ENCODE assay signal across 1 cellular context in the genomic region with DNA sequence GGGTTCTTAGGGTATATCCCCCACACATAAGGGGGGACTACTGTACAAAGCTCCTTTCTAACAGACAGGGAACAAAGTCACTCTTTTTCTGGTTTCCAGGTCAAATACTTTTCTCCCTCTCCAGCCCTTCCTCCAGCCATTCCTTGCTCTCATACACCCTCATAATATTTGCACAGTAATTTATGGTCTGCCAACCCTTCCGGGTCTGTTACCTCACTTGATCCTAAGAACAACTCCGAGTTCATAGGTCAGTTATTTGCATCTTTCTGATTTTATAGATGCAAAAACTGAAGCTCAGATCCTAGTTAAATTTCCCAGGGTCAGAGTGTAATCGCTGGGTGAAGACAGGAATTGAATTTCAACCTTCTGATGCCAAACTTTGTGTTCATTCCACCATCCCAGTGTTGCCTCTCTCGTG.
TF ChIP-seq lines count a peak whose summit lies in the region.

No MANE protein-coding gene starts in this region.

TF ChIP-seq in HepG2, 621 proteins besides CTCF, POLR2A, EP300 and RAD21 (continues in another document):
- no peak for TF ChIP-seq ZNF850 (CRISPR knock-in tag; conservative IDR thresholded peaks at IDR 0.05)
- no peak for TF ChIP-seq ZNF83 (CRISPR knock-in tag; IDR thresholded peaks at IDR 0.05; ENCODE audit: borderline replicate concordance)
- no peak for TF ChIP-seq SMARCE1 (IDR thresholded peaks at IDR 0.05; ENCODE audit: borderline replicate concordance)
- peak in 1 of 2 experiments; percentile 38; a peak in 1 of 4 replicates for TF ChIP-seq NR2F1 (CRISPR knock-in tag; IDR thresholded peaks at IDR 0.05)
- TF ChIP-seq ZNF260 (CRISPR knock-in tag; IDR thresholded peaks at IDR 0.05; ENCODE audit: borderline replicate concordance, low read depth), result no peak
- 0 out of 3 replicates have a peak, but pooled peaks have one; percentile 10 for TF ChIP-seq MXI1 (IDR thresholded peaks at IDR 0.05; ENCODE audit: borderline replicate concordance, low read depth, low read length)
- no peak for TF ChIP-seq ZNF768 (CRISPR knock-in tag; IDR thresholded peaks at IDR 0.05)
- no peak for TF ChIP-seq ZNF564 (CRISPR knock-in tag; IDR thresholded peaks at IDR 0.05)
- no peak for TF ChIP-seq PAX8 (CRISPR knock-in tag; IDR thresholded peaks at IDR 0.05; ENCODE audit: borderline replicate concordance)
- TF ChIP-seq, protein P1, sequence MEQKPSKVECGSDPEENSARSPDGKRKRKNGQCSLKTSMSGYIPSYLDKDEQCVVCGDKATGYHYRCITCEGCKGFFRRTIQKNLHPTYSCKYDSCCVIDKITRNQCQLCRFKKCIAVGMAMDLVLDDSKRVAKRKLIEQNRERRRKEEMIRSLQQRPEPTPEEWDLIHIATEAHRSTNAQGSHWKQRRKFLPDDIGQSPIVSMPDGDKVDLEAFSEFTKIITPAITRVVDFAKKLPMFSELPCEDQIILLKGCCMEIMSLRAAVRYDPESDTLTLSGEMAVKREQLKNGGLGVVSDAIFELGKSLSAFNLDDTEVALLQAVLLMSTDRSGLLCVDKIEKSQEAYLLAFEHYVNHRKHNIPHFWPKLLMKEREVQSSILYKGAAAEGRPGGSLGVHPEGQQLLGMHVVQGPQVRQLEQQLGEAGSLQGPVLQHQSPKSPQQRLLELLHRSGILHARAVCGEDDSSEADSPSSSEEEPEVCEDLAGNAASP (CRISPR knock-in tag; IDR thresholded peaks at IDR 0.05; ENCODE audit: borderline replicate concordance), result peak; percentile 99
- TF ChIP-seq, protein P2, sequence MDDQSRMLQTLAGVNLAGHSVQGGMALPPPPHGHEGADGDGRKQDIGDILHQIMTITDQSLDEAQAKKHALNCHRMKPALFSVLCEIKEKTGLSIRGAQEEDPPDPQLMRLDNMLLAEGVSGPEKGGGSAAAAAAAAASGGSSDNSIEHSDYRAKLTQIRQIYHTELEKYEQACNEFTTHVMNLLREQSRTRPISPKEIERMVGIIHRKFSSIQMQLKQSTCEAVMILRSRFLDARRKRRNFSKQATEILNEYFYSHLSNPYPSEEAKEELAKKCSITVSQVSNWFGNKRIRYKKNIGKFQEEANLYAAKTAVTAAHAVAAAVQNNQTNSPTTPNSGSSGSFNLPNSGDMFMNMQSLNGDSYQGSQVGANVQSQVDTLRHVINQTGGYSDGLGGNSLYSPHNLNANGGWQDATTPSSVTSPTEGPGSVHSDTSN (CRISPR knock-in tag; IDR thresholded peaks at IDR 0.05; ENCODE audit: borderline replicate concordance), result no peak
- TF ChIP-seq JUNB (CRISPR knock-in tag; IDR thresholded peaks at IDR 0.05; ENCODE audit: borderline replicate concordance), result no peak
- no peak for TF ChIP-seq ZNF326 (CRISPR knock-in tag; IDR thresholded peaks at IDR 0.05; ENCODE audit: borderline replicate concordance)
- no peak for TF ChIP-seq ATF7 (IDR thresholded peaks at IDR 0.05)
- TF ChIP-seq ATF7 (CRISPR knock-in tag; IDR thresholded peaks at IDR 0.05), result no peak
- peak; percentile 54; the same call in 1 of the 2 replicates for TF ChIP-seq NFIC (IDR thresholded peaks at IDR 0.05; ENCODE audit: low read length)
- TF ChIP-seq REL (CRISPR knock-in tag; conservative IDR thresholded peaks at IDR 0.05), result no peak
- TF ChIP-seq RELA (CRISPR knock-in tag; IDR thresholded peaks at IDR 0.05), result no peak
- TF ChIP-seq RBFOX2 (IDR thresholded peaks at IDR 0.05; ENCODE audit: low read depth, low read length), result no peak
- TF ChIP-seq NAIF1 (CRISPR knock-in tag; IDR thresholded peaks at IDR 0.05; ENCODE audit: borderline replicate concordance), result no peak
- TF ChIP-seq, protein P3, sequence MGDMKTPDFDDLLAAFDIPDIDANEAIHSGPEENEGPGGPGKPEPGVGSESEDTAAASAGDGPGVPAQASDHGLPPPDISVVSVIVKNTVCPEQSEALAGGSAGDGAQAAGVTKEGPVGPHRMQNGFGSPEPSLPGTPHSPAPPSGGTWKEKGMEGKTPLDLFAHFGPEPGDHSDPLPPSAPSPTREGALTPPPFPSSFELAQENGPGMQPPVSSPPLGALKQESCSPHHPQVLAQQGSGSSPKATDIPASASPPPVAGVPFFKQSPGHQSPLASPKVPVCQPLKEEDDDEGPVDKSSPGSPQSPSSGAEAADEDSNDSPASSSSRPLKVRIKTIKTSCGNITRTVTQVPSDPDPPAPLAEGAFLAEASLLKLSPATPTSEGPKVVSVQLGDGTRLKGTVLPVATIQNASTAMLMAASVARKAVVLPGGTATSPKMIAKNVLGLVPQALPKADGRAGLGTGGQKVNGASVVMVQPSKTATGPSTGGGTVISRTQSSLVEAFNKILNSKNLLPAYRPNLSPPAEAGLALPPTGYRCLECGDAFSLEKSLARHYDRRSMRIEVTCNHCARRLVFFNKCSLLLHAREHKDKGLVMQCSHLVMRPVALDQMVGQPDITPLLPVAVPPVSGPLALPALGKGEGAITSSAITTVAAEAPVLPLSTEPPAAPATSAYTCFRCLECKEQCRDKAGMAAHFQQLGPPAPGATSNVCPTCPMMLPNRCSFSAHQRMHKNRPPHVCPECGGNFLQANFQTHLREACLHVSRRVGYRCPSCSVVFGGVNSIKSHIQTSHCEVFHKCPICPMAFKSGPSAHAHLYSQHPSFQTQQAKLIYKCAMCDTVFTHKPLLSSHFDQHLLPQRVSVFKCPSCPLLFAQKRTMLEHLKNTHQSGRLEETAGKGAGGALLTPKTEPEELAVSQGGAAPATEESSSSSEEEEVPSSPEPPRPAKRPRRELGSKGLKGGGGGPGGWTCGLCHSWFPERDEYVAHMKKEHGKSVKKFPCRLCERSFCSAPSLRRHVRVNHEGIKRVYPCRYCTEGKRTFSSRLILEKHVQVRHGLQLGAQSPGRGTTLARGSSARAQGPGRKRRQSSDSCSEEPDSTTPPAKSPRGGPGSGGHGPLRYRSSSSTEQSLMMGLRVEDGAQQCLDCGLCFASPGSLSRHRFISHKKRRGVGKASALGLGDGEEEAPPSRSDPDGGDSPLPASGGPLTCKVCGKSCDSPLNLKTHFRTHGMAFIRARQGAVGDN (CRISPR knock-in tag; IDR thresholded peaks at IDR 0.05), result no peak
- peak; percentile 43; the same call in 1 of the 2 replicates for TF ChIP-seq ZNF792 (CRISPR knock-in tag; IDR thresholded peaks at IDR 0.05)
- TF ChIP-seq ZNF572 (CRISPR knock-in tag; IDR thresholded peaks at IDR 0.05), result no peak
- TF ChIP-seq, protein P4, sequence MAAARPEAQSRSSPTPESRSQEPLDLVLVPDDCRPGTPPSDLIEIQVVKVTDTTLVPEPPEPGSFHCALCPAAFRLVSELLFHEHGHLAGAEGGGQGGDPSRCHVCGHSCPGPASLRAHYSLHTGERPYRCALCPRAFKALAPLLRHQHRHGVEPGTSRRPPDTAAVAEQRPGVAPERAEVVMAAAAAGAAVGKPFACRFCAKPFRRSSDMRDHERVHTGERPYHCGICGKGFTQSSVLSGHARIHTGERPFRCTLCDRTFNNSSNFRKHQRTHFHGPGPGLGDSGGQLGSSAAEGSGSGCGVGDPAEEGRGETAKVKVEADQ (CRISPR knock-in tag; IDR thresholded peaks at IDR 0.05; ENCODE audit: borderline replicate concordance), result no peak
- no peak for TF ChIP-seq HCFC1 (IDR thresholded peaks at IDR 0.05; ENCODE audit: low read depth, low read length)
- TF ChIP-seq NFYC (CRISPR knock-in tag; IDR thresholded peaks at IDR 0.05), result no peak
- TF ChIP-seq, protein P5, sequence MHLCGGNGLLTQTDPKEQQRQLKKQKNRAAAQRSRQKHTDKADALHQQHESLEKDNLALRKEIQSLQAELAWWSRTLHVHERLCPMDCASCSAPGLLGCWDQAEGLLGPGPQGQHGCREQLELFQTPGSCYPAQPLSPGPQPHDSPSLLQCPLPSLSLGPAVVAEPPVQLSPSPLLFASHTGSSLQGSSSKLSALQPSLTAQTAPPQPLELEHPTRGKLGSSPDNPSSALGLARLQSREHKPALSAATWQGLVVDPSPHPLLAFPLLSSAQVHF (CRISPR knock-in tag; IDR thresholded peaks at IDR 0.05), result no peak
- TF ChIP-seq, protein P6, sequence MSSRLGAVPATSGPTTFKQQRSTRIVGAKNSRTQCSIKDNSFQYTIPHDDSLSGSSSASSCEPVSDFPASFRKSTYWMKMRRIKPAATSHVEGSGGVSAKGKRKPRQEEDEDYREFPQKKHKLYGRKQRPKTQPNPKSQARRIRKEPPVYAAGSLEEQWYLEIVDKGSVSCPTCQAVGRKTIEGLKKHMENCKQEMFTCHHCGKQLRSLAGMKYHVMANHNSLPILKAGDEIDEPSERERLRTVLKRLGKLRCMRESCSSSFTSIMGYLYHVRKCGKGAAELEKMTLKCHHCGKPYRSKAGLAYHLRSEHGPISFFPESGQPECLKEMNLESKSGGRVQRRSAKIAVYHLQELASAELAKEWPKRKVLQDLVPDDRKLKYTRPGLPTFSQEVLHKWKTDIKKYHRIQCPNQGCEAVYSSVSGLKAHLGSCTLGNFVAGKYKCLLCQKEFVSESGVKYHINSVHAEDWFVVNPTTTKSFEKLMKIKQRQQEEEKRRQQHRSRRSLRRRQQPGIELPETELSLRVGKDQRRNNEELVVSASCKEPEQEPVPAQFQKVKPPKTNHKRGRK (CRISPR knock-in tag; IDR thresholded peaks at IDR 0.05), result no peak
- TF ChIP-seq MIXL1 (CRISPR knock-in tag; IDR thresholded peaks at IDR 0.05), result peak; percentile 51; the same call in 1 of the 2 replicates
- TF ChIP-seq SNAPC2 (CRISPR knock-in tag; IDR thresholded peaks at IDR 0.05), result no peak
- no peak for TF ChIP-seq ZNF552 (CRISPR knock-in tag; IDR thresholded peaks at IDR 0.05; ENCODE audit: borderline replicate concordance)
- TF ChIP-seq, protein P7, sequence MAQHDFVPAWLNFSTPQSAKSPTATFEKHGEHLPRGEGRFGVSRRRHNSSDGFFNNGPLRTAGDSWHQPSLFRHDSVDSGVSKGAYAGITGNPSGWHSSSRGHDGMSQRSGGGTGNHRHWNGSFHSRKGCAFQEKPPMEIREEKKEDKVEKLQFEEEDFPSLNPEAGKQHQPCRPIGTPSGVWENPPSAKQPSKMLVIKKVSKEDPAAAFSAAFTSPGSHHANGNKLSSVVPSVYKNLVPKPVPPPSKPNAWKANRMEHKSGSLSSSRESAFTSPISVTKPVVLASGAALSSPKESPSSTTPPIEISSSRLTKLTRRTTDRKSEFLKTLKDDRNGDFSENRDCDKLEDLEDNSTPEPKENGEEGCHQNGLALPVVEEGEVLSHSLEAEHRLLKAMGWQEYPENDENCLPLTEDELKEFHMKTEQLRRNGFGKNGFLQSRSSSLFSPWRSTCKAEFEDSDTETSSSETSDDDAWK (CRISPR knock-in tag; IDR thresholded peaks at IDR 0.05), result no peak
- no peak for TF ChIP-seq SPEN (CRISPR knock-in tag; IDR thresholded peaks at IDR 0.05; ENCODE audit: low read depth)
- no peak for TF ChIP-seq ATRX (CRISPR knock-in tag; IDR thresholded peaks at IDR 0.05; ENCODE audit: borderline replicate concordance)
- TF ChIP-seq, protein P8, sequence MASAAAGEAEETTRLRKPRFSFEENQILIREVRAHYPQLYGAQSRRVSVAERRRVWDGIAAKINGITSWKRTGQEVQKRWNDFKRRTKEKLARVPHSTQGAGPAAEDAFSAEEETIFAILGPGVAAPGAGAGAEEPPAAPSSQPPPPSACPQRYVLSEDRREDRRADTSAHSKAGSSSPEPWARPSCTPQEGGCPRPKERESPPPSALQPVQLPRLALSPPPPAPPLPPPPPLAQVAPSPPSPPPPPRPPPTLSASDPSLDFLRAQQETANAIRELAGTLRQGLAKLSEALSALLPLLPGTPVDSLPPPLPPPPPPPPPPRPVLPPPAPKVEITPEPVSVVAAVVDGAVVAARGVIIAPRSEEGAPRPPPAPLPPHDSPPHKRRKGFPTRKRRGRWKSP (CRISPR knock-in tag; IDR thresholded peaks at IDR 0.05), result peak; percentile 33; the same call in 1 of the 2 replicates
- TF ChIP-seq POLR2AphosphoS5 (IDR thresholded peaks at IDR 0.05; ENCODE audit: low read depth, low read length), result peak; percentile 18; the same call in 1 of the 2 replicates
- no peak for TF ChIP-seq ZNF180 (CRISPR knock-in tag; IDR thresholded peaks at IDR 0.05; ENCODE audit: borderline replicate concordance, low read depth)
- TF ChIP-seq ZBTB21 (CRISPR knock-in tag; IDR thresholded peaks at IDR 0.05), result no peak
- TF ChIP-seq ZSCAN20 (CRISPR knock-in tag; IDR thresholded peaks at IDR 0.05; ENCODE audit: borderline replicate concordance), result no peak
- no peak for TF ChIP-seq ZNF772 (CRISPR knock-in tag; IDR thresholded peaks at IDR 0.05)
- TF ChIP-seq, protein P9, sequence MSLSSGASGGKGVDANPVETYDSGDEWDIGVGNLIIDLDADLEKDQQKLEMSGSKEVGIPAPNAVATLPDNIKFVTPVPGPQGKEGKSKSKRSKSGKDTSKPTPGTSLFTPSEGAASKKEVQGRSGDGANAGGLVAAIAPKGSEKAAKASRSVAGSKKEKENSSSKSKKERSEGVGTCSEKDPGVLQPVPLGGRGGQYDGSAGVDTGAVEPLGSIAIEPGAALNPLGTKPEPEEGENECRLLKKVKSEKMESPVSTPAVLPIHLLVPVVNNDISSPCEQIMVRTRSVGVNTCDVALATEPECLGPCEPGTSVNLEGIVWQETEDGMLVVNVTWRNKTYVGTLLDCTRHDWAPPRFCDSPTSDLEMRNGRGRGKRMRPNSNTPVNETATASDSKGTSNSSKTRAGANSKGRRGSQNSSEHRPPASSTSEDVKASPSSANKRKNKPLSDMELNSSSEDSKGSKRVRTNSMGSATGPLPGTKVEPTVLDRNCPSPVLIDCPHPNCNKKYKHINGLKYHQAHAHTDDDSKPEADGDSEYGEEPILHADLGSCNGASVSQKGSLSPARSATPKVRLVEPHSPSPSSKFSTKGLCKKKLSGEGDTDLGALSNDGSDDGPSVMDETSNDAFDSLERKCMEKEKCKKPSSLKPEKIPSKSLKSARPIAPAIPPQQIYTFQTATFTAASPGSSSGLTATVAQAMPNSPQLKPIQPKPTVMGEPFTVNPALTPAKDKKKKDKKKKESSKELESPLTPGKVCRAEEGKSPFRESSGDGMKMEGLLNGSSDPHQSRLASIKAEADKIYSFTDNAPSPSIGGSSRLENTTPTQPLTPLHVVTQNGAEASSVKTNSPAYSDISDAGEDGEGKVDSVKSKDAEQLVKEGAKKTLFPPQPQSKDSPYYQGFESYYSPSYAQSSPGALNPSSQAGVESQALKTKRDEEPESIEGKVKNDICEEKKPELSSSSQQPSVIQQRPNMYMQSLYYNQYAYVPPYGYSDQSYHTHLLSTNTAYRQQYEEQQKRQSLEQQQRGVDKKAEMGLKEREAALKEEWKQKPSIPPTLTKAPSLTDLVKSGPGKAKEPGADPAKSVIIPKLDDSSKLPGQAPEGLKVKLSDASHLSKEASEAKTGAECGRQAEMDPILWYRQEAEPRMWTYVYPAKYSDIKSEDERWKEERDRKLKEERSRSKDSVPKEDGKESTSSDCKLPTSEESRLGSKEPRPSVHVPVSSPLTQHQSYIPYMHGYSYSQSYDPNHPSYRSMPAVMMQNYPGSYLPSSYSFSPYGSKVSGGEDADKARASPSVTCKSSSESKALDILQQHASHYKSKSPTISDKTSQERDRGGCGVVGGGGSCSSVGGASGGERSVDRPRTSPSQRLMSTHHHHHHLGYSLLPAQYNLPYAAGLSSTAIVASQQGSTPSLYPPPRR (CRISPR knock-in tag; IDR thresholded peaks at IDR 0.05; ENCODE audit: borderline replicate concordance), result peak; percentile 61; the same call in 1 of the 2 replicates
- no peak for TF ChIP-seq ZBTB7A (CRISPR knock-in tag; IDR thresholded peaks at IDR 0.05)
- TF ChIP-seq NFKBIZ (CRISPR knock-in tag; IDR thresholded peaks at IDR 0.05), result 0 out of 2 replicates have a peak, but pooled peaks have one; percentile 47
- no peak for TF ChIP-seq ZNF501 (CRISPR knock-in tag; IDR thresholded peaks at IDR 0.05)
- no peak for TF ChIP-seq ZNF205 (CRISPR knock-in tag; IDR thresholded peaks at IDR 0.05)
- 0 out of 2 replicates have a peak, but pooled peaks have one; percentile 21 for TF ChIP-seq ESRRA (CRISPR knock-in tag; IDR thresholded peaks at IDR 0.05; ENCODE audit: low read depth)
- no peak for TF ChIP-seq KAT7 (CRISPR knock-in tag; IDR thresholded peaks at IDR 0.05; ENCODE audit: borderline replicate concordance)
- peak; percentile 47; the same call in 1 of the 2 replicates for TF ChIP-seq ZNF614 (CRISPR knock-in tag; IDR thresholded peaks at IDR 0.05; ENCODE audit: borderline replicate concordance)
- no peak for TF ChIP-seq ZNF816 (CRISPR knock-in tag; IDR thresholded peaks at IDR 0.05; ENCODE audit: borderline replicate concordance)
- TF ChIP-seq BCL6 (CRISPR knock-in tag; IDR thresholded peaks at IDR 0.05), result peak; percentile 74
- TF ChIP-seq ONECUT2 (CRISPR knock-in tag; IDR thresholded peaks at IDR 0.05), result no peak
